In genomic region chr15:47839233-47839867, GRCh38 we compare ENCODE assay signal across 21 cellular contexts.
"Had no signal": no experiment of that assay in that cellular context is flagged by ENCODE, and none has a peak within 500 bp of the region (broad histone marks: within the 10 kb centered on the region; RNA-seq: fewer than 3 reads in every experiment).

No MANE protein-coding gene starts in this region.

- H3K27ac Mint-ChIP-seq: activated CD8-positive, alpha-beta T cell treated with anti-CD3 and anti-CD28 coated beads, Interleukin-2, amount 10 ng/mL, durations not matched to agents 7 days and 5 days; activated naive CD4-positive, alpha-beta T cell treated with anti-CD3 and anti-CD28 coated beads, Interleukin-2, amount 50 U/mL, for 24 hours; immature natural killer cell; naive B cell; WTC11 had no signal

- H3K4me1 Mint-ChIP-seq: activated naive CD4-positive, alpha-beta T cell treated with anti-CD3 and anti-CD28 coated beads, Interleukin-2, amount 50 U/mL, for 24 hours; immature natural killer cell had no signal

- H3K9ac ChIP-seq: parathyroid adenoma had no signal

- H3K4me1 ChIP-seq: adrenal gland, esophagus squamous epithelium, parathyroid adenoma, suprapubic skin had no signal

- H3K36me3 Mint-ChIP-seq: activated naive CD4-positive, alpha-beta T cell treated with anti-CD3 and anti-CD28 coated beads, Interleukin-2, amount 50 U/mL, for 24 hours; immature natural killer cell; naive B cell; WTC11 had no signal

- H3K4me3 Mint-ChIP-seq: activated CD8-positive, alpha-beta T cell treated with anti-CD3 and anti-CD28 coated beads, Interleukin-2, amount 10 ng/mL, durations not matched to agents 7 days and 5 days; activated naive CD4-positive, alpha-beta T cell treated with anti-CD3 and anti-CD28 coated beads, Interleukin-2, amount 50 U/mL, for 24 hours; immature natural killer cell; naive B cell; WTC11 had no signal

- H3K27ac ChIP-seq: adrenal gland, esophagus squamous epithelium, parathyroid adenoma, suprapubic skin had no signal

- H3K36me3 ChIP-seq: adrenal gland, esophagus squamous epithelium, suprapubic skin had no signal

- H3K27me3 ChIP-seq: adrenal gland, suprapubic skin had no signal

- H3K9me3 ChIP-seq: adrenal gland, esophagus squamous epithelium, suprapubic skin had no signal

- H3K4me3 ChIP-seq: adrenal gland, esophagus squamous epithelium, suprapubic skin had no signal

- H3K9me3 Mint-ChIP-seq: activated naive CD4-positive, alpha-beta T cell treated with anti-CD3 and anti-CD28 coated beads, Interleukin-2, amount 50 U/mL, for 24 hours had no signal

- DNase-seq: activated CD4-positive, alpha-beta T cell treated with anti-CD3 and anti-CD28 coated beads for 4 hours; activated CD8-positive, alpha-beta memory T cell treated with anti-CD3 and anti-CD28 coated beads, Interleukin-2, amount 50 U/mL, for 4 hours; activated CD8-positive, alpha-beta T cell treated with anti-CD3 and anti-CD28 coated beads, Interleukin-2, amount 10 ng/mL, durations not matched to agents 7 days and 5 days; activated effector memory CD4-positive, alpha-beta T cell treated with anti-CD3 and anti-CD28 coated beads, Interleukin-2, amount 50 U/mL, for 16 hours; activated T-cell treated with anti-CD3 and anti-CD28 coated beads, Interleukin-2, amount 50 U/mL, for 48 hours; adrenal gland; central memory CD4-positive, alpha-beta T cell; effector CD8-positive, alpha-beta T cell; esophagus squamous epithelium; foreskin fibroblast; immature natural killer cell; left colon; midbrain; naive B cell; stimulated activated naive CD8-positive, alpha-beta T cell treated with anti-CD3 and anti-CD28 coated beads, Interleukin-15, Interleukin-2, amounts not matched to agents 100 U/mL and 50 U/mL, for 24 hours; T-helper 2 cell; trophoblast cell had no signal

- H3K79me2 ChIP-seq: parathyroid adenoma had no signal

- H2AFZ ChIP-seq: parathyroid adenoma had no signal

- H3K27me3 Mint-ChIP-seq: activated naive CD4-positive, alpha-beta T cell treated with anti-CD3 and anti-CD28 coated beads, Interleukin-2, amount 50 U/mL, for 24 hours; naive B cell had no signal

- ATAC-seq: activated CD8-positive, alpha-beta T cell treated with anti-CD3 and anti-CD28 coated beads, Interleukin-2, amount 10 ng/mL, durations not matched to agents 7 days and 5 days; left colon; stimulated activated naive CD8-positive, alpha-beta T cell treated with anti-CD3 and anti-CD28 coated beads, Interleukin-15, Interleukin-2, amounts not matched to agents 100 U/mL and 50 U/mL, for 24 hours; WTC11 had no signal
